Comparison of ENCODE assay signal across 20 cellular contexts in genomic region chr16:50363656-50364055, GRCh38. TPM values are rescaled to one million over a fixed set of nuclear protein-coding genes. Genes with fewer than 3 reads are reported as not detected.
A peak's percentile ranks its signal among the peaks of the same experiment; 100 is the strongest.
DNase-seq lines count a peak whose midpoint lies in the region; ATAC-seq, FAIRE-seq and TF ChIP-seq lines count a peak whose summit lies in the region.
"Had no signal": no experiment of that assay in that cellular context is flagged by ENCODE, and none has a peak within 500 bp of the region (broad histone marks: within the 10 kb centered on the region; RNA-seq: fewer than 3 reads in every experiment).

No MANE protein-coding gene starts in this region.

- POLR2A ChIA-PET in CD4-positive, alpha-beta T cell (lab: Charles Lee) = no interaction called here
- POLR2A ChIA-PET in HEK293 (lab: Yijun Ruan, JAX) = no interaction called here
- POLR2A ChIA-PET in K562 (lab: Yijun Ruan, JAX) = interaction anchor here (0.7 kb wide), 1 partner anchor 108 kb away, joined by 3 read pairs; no protein-coding TSS in a partner anchor

- peaks cover 88% of the 10 kb centered on the region for H3K4me1 Mint-ChIP-seq in activated naive CD4-positive, alpha-beta T cell treated with anti-CD3 and anti-CD28 coated beads, Interleukin-2, amount 50 U/mL, for 24 hours
- peaks cover 95% of the 10 kb centered on the region for H3K4me1 Mint-ChIP-seq in CD4-positive, alpha-beta T cell (ENCODE audit: low read depth)

- no peaks in the 10 kb centered on the region for H3K9me3 ChIP-seq in CD4-positive, alpha-beta T cell (ENCODE audit: control insufficient read depth, low read length)
- H3K9me3 ChIP-seq in HEK293 (ENCODE audit: control insufficient read depth, insufficient read depth, low read depth, low read length) = no peaks in the 10 kb centered on the region
- no peaks in the 10 kb centered on the region for H3K9me3 ChIP-seq in K562 (replicated peaks; ENCODE audit: control insufficient read depth, insufficient read depth, low read depth, low read length)

- TF ChIP-seq POLR2A in K562 (conservative IDR thresholded peaks at IDR 0.05) = no peak

- H3K4me2 ChIP-seq in K562 (ENCODE audit: insufficient read depth, low read length) = no peak overlapping the region
- H3K4me2 ChIP-seq: GM23338 had no signal

- H3K9ac ChIP-seq in K562 (ENCODE audit: insufficient read depth in 1 of 2, low read depth in 2 of 2, low read length in 2 of 2) = no peak overlapping the region

- WGBS in K562 (ENCODE audit: insufficient coverage, low coverage, missing lambda C conversion rate) = 94% methylated on average over 2 of the region's 10 CpGs

- H3K4me1 ChIP-seq in HEK293 (ENCODE audit: control insufficient read depth, insufficient read depth, low read length) (no peaks in the 10 kb centered on the region), K562 (replicated peaks in 1 of 2; ENCODE audit: control insufficient read depth in 2 of 2, insufficient read depth in 2 of 2, low read length in 2 of 2) (peaks cover 8% of the 10 kb centered on the region in 2 experiments)

- H3K4me3 Mint-ChIP-seq in activated naive CD4-positive, alpha-beta T cell treated with anti-CD3 and anti-CD28 coated beads, Interleukin-2, amount 50 U/mL, for 24 hours = peak overlapping the region; percentile 2
- no peak overlapping the region for H3K4me3 Mint-ChIP-seq in CD4-positive, alpha-beta T cell
- H3K4me3 Mint-ChIP-seq: GM23338, H9, HFFc6 had no signal

- peaks cover 32 to 91% of the 10 kb centered on the region in 2 experiments for H3K36me3 ChIP-seq in HEK293 (ENCODE audit: control insufficient read depth in 2 of 2, insufficient read depth in 1 of 2, low read length in 2 of 2)
- peaks cover 87% of the 10 kb centered on the region for H3K36me3 ChIP-seq in K562 (ENCODE audit: control insufficient read depth, insufficient read depth, low read length)

- H2AFZ ChIP-seq in K562 (ENCODE audit: low read depth, low read length) = no peak overlapping the region
- H2AFZ ChIP-seq: GM23338 had no signal

- FAIRE-seq in K562 (lab: Jason Lieb, UNC) = no peak
- FAIRE-seq: D721Med, GM12891, GM18507 had no signal

- CTCF ChIA-PET in CD4-positive, alpha-beta T cell (lab: Charles Lee) = no interaction called here
- CTCF ChIA-PET in HEK293 (lab: Yijun Ruan, JAX) = interaction anchor here (0.6 to 2.3 kb wide), 3 partner anchors 9 to 302 kb away, joined by 3 to 7 read pairs (median 6); no protein-coding TSS in a partner anchor
- CTCF ChIA-PET in K562 (lab: Yijun Ruan, JAX; ENCODE audit: low intra/inter-chr PET ratio) = no interaction called here

- H3K27ac Mint-ChIP-seq in activated naive CD4-positive, alpha-beta T cell treated with anti-CD3 and anti-CD28 coated beads, Interleukin-2, amount 50 U/mL, for 24 hours = no peak overlapping the region
- H3K27ac Mint-ChIP-seq in CD4-positive, alpha-beta T cell = peak overlapping the region; percentile 54
- H3K27ac Mint-ChIP-seq: GM23338, H9, HFFc6 had no signal

- no peak for ATAC-seq in CD4-positive, alpha-beta T cell (ENCODE audit: poor library complexity)
- ATAC-seq in K562 (no peak), HG02884 (IDR thresholded peaks at IDR 0.05; ENCODE audit: unreplicated experiment) (no peak)
- ATAC-seq: GM23338, HCT116 had no signal

- H4K20me1 ChIP-seq in K562 (replicated peaks; ENCODE audit: control insufficient read depth, insufficient read depth, low read length) = no peaks in the 10 kb centered on the region

- no peak for TF ChIP-seq EP300 in K562 (IDR thresholded peaks at IDR 0.05; ENCODE audit: low read length)

- no peaks in the 10 kb centered on the region for H3K27me3 ChIP-seq in CD4-positive, alpha-beta T cell (ENCODE audit: control insufficient read depth, insufficient read depth, low read length)
- H3K27me3 ChIP-seq in K562 (ENCODE audit: control insufficient read depth in 2 of 2, insufficient read depth in 2 of 2, low read length in 2 of 2) = no peaks in the 10 kb centered on the region

- H3K4me3 ChIP-seq in HEK293 (ENCODE audit: low read depth, low read length) (no peak overlapping the region), K562 (no peak overlapping the region)
- H3K4me3 ChIP-seq: GM23338 had no signal

- H3K27me3 Mint-ChIP-seq in activated naive CD4-positive, alpha-beta T cell treated with anti-CD3 and anti-CD28 coated beads, Interleukin-2, amount 50 U/mL, for 24 hours = no peaks in the 10 kb centered on the region
- no peaks in the 10 kb centered on the region for H3K27me3 Mint-ChIP-seq in CD4-positive, alpha-beta T cell
- H3K27me3 Mint-ChIP-seq: CD8-positive, alpha-beta memory T cell had no signal

- in situ Hi-C loops in K562 (cut with MboI) = loop anchor here (10.0 kb wide), 1 partner anchor 339 kb away; the partner anchor contains the start of gene CNEP1R1

- intact Hi-C loops in CD4-positive, alpha-beta T cell (cut with DNase I, micrococcal nuclease) = loop anchor here in 1 of 2 experiments (10.0 kb wide), 1 partner anchor 299 kb away; the partner anchor contains the start of gene HEATR3
- intact Hi-C loops in K562 (cut with micrococcal nuclease) = no loop called here

- no peaks in the 10 kb centered on the region for H3K9me3 Mint-ChIP-seq in activated naive CD4-positive, alpha-beta T cell treated with anti-CD3 and anti-CD28 coated beads, Interleukin-2, amount 50 U/mL, for 24 hours
- H3K9me3 Mint-ChIP-seq in CD4-positive, alpha-beta T cell = no peaks in the 10 kb centered on the region
- H3K9me3 Mint-ChIP-seq: CD8-positive, alpha-beta memory T cell; GM23338; H9; HFFc6 had no signal

- no peak for DNase-seq in activated naive CD4-positive, alpha-beta T cell treated with anti-CD3 and anti-CD28 coated beads, Interleukin-2, amount 50 U/mL, for 16 hours
- no peak for DNase-seq in CD4-positive, alpha-beta T cell
- DNase-seq in K562 (ENCODE audit: extremely low read depth in 1 of 4, low spot score in 3 of 4) = no peak
- DNase-seq in NCI-H748 (lab: John Stamatoyannopoulos, UW; ENCODE audit: unreplicated experiment) = no peak
- no peak for DNase-seq in hypothalamus (lab: John Stamatoyannopoulos, UW)
- DNase-seq: C1 segment of cervical spinal cord; CD8-positive, alpha-beta memory T cell; DMS 273 treated with DMSO at 0.1 percent for 48 hours; DMS79; GF-D8; H9; HFFc6 had no signal

- no peaks in the 10 kb centered on the region for H3K9me1 ChIP-seq in K562 (ENCODE audit: control insufficient read depth, insufficient read depth, low read length)

- peaks cover 14% of the 10 kb centered on the region for H3K36me3 Mint-ChIP-seq in activated naive CD4-positive, alpha-beta T cell treated with anti-CD3 and anti-CD28 coated beads, Interleukin-2, amount 50 U/mL, for 24 hours
- peaks cover 87% of the 10 kb centered on the region for H3K36me3 Mint-ChIP-seq in CD4-positive, alpha-beta T cell (ENCODE audit: low read depth)

- no peak overlapping the region for H3K27ac ChIP-seq in CD4-positive, alpha-beta T cell (ENCODE audit: low read depth, low read length)
- H3K27ac ChIP-seq in HEK293 (ENCODE audit: extremely low read depth, low read depth, low read length) = no peak overlapping the region
- H3K27ac ChIP-seq in K562 (ENCODE audit: extremely low read depth, low read depth, low read length) = no peak overlapping the region

- TF ChIP-seq CTCF in CD4-positive, alpha-beta T cell (IDR thresholded peaks at IDR 0.05) = no peak
- TF ChIP-seq CTCF in HEK293 (tag by site-specific recombination; IDR thresholded peaks at IDR 0.05) = no peak
- no peak for TF ChIP-seq CTCF in K562 (IDR thresholded peaks at IDR 0.05 in 2 of 3, conservative IDR thresholded peaks at IDR 0.05 in 1 of 3; ENCODE audit: insufficient read depth in 2 of 3, low read depth in 1 of 3, low read length in 3 of 3)

- H3K79me2 ChIP-seq in K562 (ENCODE audit: control insufficient read depth, insufficient read depth, low read length) = peaks cover 87% of the 10 kb centered on the region

- TF ChIP-seq RAD21 in K562 (CRISPR knock-in tag; conservative IDR thresholded peaks at IDR 0.05 in 1 of 2, IDR thresholded peaks at IDR 0.05 in 1 of 2) = no peak

- no TSS peak for BruUV-seq in K562 (replicated peaks; lab: Mats Ljungman, UMichigan)

TF ChIP-seq in HEK293, 187 proteins besides CTCF, POLR2A, EP300 and RAD21 (continues in another document):
- TF ChIP-seq ZNF121 (tag by site-specific recombination; IDR thresholded peaks at IDR 0.05) = peak; percentile 65; the same call in 1 of the 2 replicates

TF ChIP-seq in K562, 482 proteins besides CTCF, POLR2A, EP300 and RAD21 (continues in another document):
- no peak for TF ChIP-seq ELK1 (CRISPR knock-in tag; IDR thresholded peaks at IDR 0.05)

RNA-seq across cellular contexts. Expression of gene BRD7, which starts 5.1 kb away (rescaled TPM):
- total RNA-seq in CD4-positive, alpha-beta T cell = 100 to 1,000 TPM in 1 of 2 experiments, 10 to 100 TPM in 1; 95.4 to 103 TPM
- 29.1 and 47.8 TPM in 2 replicates for total RNA-seq in K562 (2011; cell fraction: chromatin; rRNA removed; ENCODE audit: low replicate concordance)
- total RNA-seq in K562 (2011; cell fraction: nucleolus; rRNA removed) = 16.5 and 17.9 TPM in 2 replicates
- 26.1 and 42.0 TPM in 2 replicates for total RNA-seq in K562 (2011; cell fraction: nucleoplasm; rRNA removed)
- total RNA-seq in K562 (2014; rRNA removed) (68.7 and 80.5 TPM in 2 replicates), K562 (2014; rRNA removed; fragmentation: Illumina TruSeq; extraction: Trizol) (101 TPM in 2 replicates), K562 (2015; rRNA removed; fragmentation: Illumina TruSeq; extraction: Trizol) (82.3 and 90.0 TPM in 2 replicates), K562 (2021) (67.3 and 68.5 TPM in 2 replicates)
- polyA plus RNA-seq in K562 (2011; rRNA removed) (77.9 and 95.9 TPM in 2 replicates), K562 (2014; fragmentation: Illumina TruSeq; extraction: Trizol) (92.4 and 94.7 TPM in 2 replicates), K562 (2014; fragmentation: Nextera tagmentation; extraction: Ambion mirVana) (10 to 100 TPM; 20.6 to 26.3 TPM), K562 (2014; rRNA removed) (54.7 and 59.7 TPM in 2 replicates)
- polyA plus RNA-seq in K562 (2011; cell fraction: cytosol; rRNA removed) = 13.9 and 27.6 TPM in 2 replicates
- 53.1 and 64.2 TPM in 2 replicates for polyA plus RNA-seq in K562 (2011; cell fraction: nucleus; rRNA removed)
- polyA plus RNA-seq in K562 (2012) = 53.8 and 86.1 TPM in 2 replicates
- 83.8 and 86.3 TPM in 2 replicates for polyA minus RNA-seq in K562 (2011; rRNA and poly(A)+ RNA removed)
- 21.9 and 36.5 TPM in 2 replicates for polyA minus RNA-seq in K562 (2011; cell fraction: cytosol; rRNA and poly(A)+ RNA removed)
- 23.4 and 33.0 TPM in 2 replicates for polyA minus RNA-seq in K562 (2011; cell fraction: nucleus; rRNA and poly(A)+ RNA removed)
